Comparison of ENCODE assay signal across 18 cellular contexts in the genomic region with DNA sequence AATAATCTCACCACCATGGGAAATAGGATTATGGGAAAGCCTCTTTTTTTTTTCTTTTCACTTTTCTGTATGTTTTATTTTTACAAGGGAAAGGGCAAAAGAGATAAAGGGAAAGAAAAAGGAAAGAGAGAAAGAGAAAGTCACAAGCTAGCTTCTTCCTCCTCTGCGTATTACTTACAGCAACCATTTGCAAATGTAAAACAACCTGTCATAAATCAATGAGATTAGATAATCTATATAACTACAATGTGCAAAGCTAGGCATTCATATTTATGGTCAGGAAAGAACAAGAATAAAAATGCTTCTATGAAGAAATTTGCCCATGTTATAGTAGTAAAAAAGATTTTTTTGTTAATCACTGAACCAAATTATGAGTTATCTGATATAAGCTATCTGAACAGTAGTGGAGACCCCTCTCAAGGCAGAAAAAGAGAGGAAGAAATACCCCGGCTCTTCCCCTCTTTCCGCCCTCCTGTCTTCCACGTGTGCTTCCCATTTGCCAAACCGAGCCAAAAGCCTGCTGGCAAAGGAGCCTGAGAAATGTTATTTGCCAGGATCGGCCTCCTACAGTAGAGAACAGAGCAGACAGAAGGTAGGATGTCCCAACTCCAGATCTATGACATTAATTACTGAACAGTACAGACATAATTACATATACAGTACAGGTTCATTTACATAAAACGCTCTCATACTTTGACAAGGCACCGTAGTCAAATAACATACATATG. TPM values are rescaled to one million over a fixed set of nuclear protein-coding genes. Genes with fewer than 3 reads are reported as not detected.
DNase-seq lines count a peak whose midpoint lies in the region; ATAC-seq and TF ChIP-seq lines count a peak whose summit lies in the region.
"Had no signal": no experiment of that assay in that cellular context is flagged by ENCODE, and none has a peak within 500 bp of the region (broad histone marks: within the 10 kb centered on the region; RNA-seq: fewer than 3 reads in every experiment).

No MANE protein-coding gene starts in this region.

- H3K4me3 ChIP-seq in right atrium auricular region (no peak overlapping the region), RWPE2 (ENCODE audit: severe bottlenecking) (no peak overlapping the region), fibroblast of the aortic adventitia (ENCODE audit: low read depth, low read length) (no peak overlapping the region), neuronal stem cell (ENCODE audit: low read length in 2 of 2) (no peak overlapping the region)
- no peak overlapping the region for H3K4me3 ChIP-seq in effector memory CD4-positive, alpha-beta T cell (ENCODE audit: insufficient read depth, low read depth, low read length, poor library complexity, severe bottlenecking)
- H3K4me3 ChIP-seq: prostate gland, tibial nerve had no signal

- H4K91ac ChIP-seq in neuronal stem cell (ENCODE audit: low read depth, low read length, poor library complexity) = no peak overlapping the region

- H2AK5ac ChIP-seq in neuronal stem cell (ENCODE audit: low read depth, low read length) = no peak overlapping the region

- peaks cover 0 to 7% of the 10 kb centered on the region in 2 donors for H3K4me1 ChIP-seq in right atrium auricular region
- H3K4me1 ChIP-seq in RWPE2 (ENCODE audit: insufficient read depth, poor library complexity, severe bottlenecking) = peaks cover 44% of the 10 kb centered on the region
- peaks cover 5 to 24% of the 10 kb centered on the region in 2 donors for H3K4me1 ChIP-seq in neuronal stem cell (ENCODE audit: control insufficient read depth in 2 of 2, insufficient read depth in 1 of 2, low read depth in 1 of 2, low read length in 2 of 2)
- no peaks in the 10 kb centered on the region for H3K4me1 ChIP-seq in effector memory CD4-positive, alpha-beta T cell (ENCODE audit: control insufficient read depth, insufficient read depth, low read length, poor library complexity, severe bottlenecking)
- H3K4me1 ChIP-seq: prostate gland had no signal

- H2BK12ac ChIP-seq in neuronal stem cell (ENCODE audit: low read length) = no peak overlapping the region

- no CpG with 5 or more reads among the region's 8 CpGs for WGBS in neuronal stem cell (ENCODE audit: extremely low coverage in 2 of 2, insufficient read length in 2 of 2, insufficient replicate concordance in 1 of 2), 2 donors

- peaks cover 2% of the 10 kb centered on the region for H3K79me1 ChIP-seq in neuronal stem cell (ENCODE audit: low read depth, low read length)

- no peak overlapping the region for H4K8ac ChIP-seq in neuronal stem cell (ENCODE audit: low read depth, low read length)

- no peak overlapping the region for H2AFZ ChIP-seq in neuronal stem cell (ENCODE audit: low read length)

- no peak overlapping the region for H2BK15ac ChIP-seq in neuronal stem cell (ENCODE audit: low read length)

- no peak overlapping the region for H3K4ac ChIP-seq in neuronal stem cell (ENCODE audit: low read length)

- H3K14ac ChIP-seq in neuronal stem cell (ENCODE audit: low read length) = no peak overlapping the region

- DNase-seq in Right ventricle myocardium superior = peak; percentile 30
- DNase-seq in right atrium auricular region (ENCODE audit: low spot score) = no peak
- DNase-seq in RWPE2 (ENCODE audit: low spot score) = no peak
- peak; percentile 46 for DNase-seq in fibroblast of the aortic adventitia (ENCODE audit: low read depth)
- DNase-seq in superior temporal gyrus (ENCODE audit: extremely low spot score) = peak; percentile 21
- no peak for DNase-seq in neuronal stem cell (ENCODE audit: low spot score)
- DNase-seq in effector memory CD4-positive, alpha-beta T cell = no peak
- DNase-seq: activated CD4-positive, CD25-positive, alpha-beta regulatory T cell; activated naive CD4-positive, alpha-beta T cell treated with Interleukin-2 at 50 U/mL for 16 hours; CD8-positive, alpha-beta memory T cell; effector CD8-positive, alpha-beta T cell; MV-4-11; stimulated activated CD4-positive, alpha-beta T cell treated with anti-CD3 and anti-CD28 coated beads, Interleukin-2, amount 100 ng/mL, for 24 hours; stimulated activated CD8-positive, alpha-beta memory T cell treated with anti-CD3 and anti-CD28 coated beads, Interleukin-4, amount 100 ng/mL, for 48 hours; SW 1271 had no signal

- no peak overlapping the region for H3K4me2 ChIP-seq in neuronal stem cell (ENCODE audit: insufficient read depth, low read length, poor library complexity, severe bottlenecking)

- H3K9me3 ChIP-seq in right atrium auricular region = no peaks in the 10 kb centered on the region
- no peaks in the 10 kb centered on the region for H3K9me3 ChIP-seq in RWPE2 (ENCODE audit: severe bottlenecking)
- peaks cover 2% of the 10 kb centered on the region in 2 donors for H3K9me3 ChIP-seq in neuronal stem cell (replicated peaks in 1 of 2; ENCODE audit: control insufficient read depth in 2 of 2, insufficient read depth in 1 of 2, low read depth in 1 of 2, low read length in 2 of 2)
- no peaks in the 10 kb centered on the region for H3K9me3 ChIP-seq in effector memory CD4-positive, alpha-beta T cell (ENCODE audit: control insufficient read depth, low read length)
- H3K9me3 ChIP-seq: prostate gland, tibial nerve had no signal

- intact Hi-C loops in Right ventricle myocardium superior (cut with DNase I) = no loop called here

- no peaks in the 10 kb centered on the region for H3K27me3 ChIP-seq in right atrium auricular region
- H3K27me3 ChIP-seq in RWPE2 (ENCODE audit: insufficient read depth, poor library complexity, severe bottlenecking) = no peaks in the 10 kb centered on the region
- H3K27me3 ChIP-seq in neuronal stem cell (ENCODE audit: control insufficient read depth in 3 of 3, insufficient read depth in 3 of 3, low read depth in 1 of 3, low read length in 3 of 3) = no peaks in the 10 kb centered on the region
- no peaks in the 10 kb centered on the region for H3K27me3 ChIP-seq in effector memory CD4-positive, alpha-beta T cell (replicated peaks; ENCODE audit: control insufficient read depth, insufficient read depth, low read length, poor library complexity, severe bottlenecking)
- H3K27me3 ChIP-seq: tibial nerve had no signal

- no peak overlapping the region for H3K18ac ChIP-seq in neuronal stem cell (ENCODE audit: low read length)

- H3K23ac ChIP-seq in neuronal stem cell (ENCODE audit: low read depth, low read length, poor library complexity) = no peak overlapping the region

- H3K36me3 ChIP-seq in right atrium auricular region (no peaks in the 10 kb centered on the region), RWPE2 (ENCODE audit: low read depth) (no peaks in the 10 kb centered on the region), neuronal stem cell (replicated peaks in 1 of 2; ENCODE audit: control insufficient read depth in 2 of 2, insufficient read depth in 2 of 2, low read length in 2 of 2) (no peaks in the 10 kb centered on the region)
- H3K36me3 ChIP-seq in effector memory CD4-positive, alpha-beta T cell (ENCODE audit: control insufficient read depth, insufficient read depth, low read length) = no peaks in the 10 kb centered on the region
- H3K36me3 ChIP-seq: prostate gland, tibial nerve had no signal

- ATAC-seq in Right ventricle myocardium superior (ENCODE audit: poor library complexity) = peak; percentile 45
- no peak for ATAC-seq in RWPE2 (ENCODE audit: low read depth)
- no peak for ATAC-seq in GM18519 (IDR thresholded peaks at IDR 0.05; ENCODE audit: low FRiP score, unreplicated experiment)

- no peak overlapping the region for H2BK120ac ChIP-seq in neuronal stem cell (ENCODE audit: low read depth, low read length)

- no peak overlapping the region for H2BK5ac ChIP-seq in neuronal stem cell (ENCODE audit: low read length)

- no peak overlapping the region for H3K9ac ChIP-seq in neuronal stem cell (ENCODE audit: low read depth, low read length, poor library complexity)

- TF ChIP-seq CTCF in right atrium auricular region (IDR thresholded peaks at IDR 0.05) (no peak), RWPE2 (IDR thresholded peaks at IDR 0.05; ENCODE audit: poor library complexity, severe bottlenecking) (no peak), fibroblast of the aortic adventitia (IDR thresholded peaks at IDR 0.05; ENCODE audit: insufficient read depth, low read length) (no peak)

- H3K27ac ChIP-seq in right atrium auricular region (no peak overlapping the region), RWPE2 (ENCODE audit: poor library complexity, severe bottlenecking) (peak overlapping the region; percentile 89), neuronal stem cell (replicated peaks; ENCODE audit: low read length) (no peak overlapping the region)
- no peak overlapping the region for H3K27ac ChIP-seq in effector memory CD4-positive, alpha-beta T cell (ENCODE audit: insufficient read depth, low read length, poor library complexity, severe bottlenecking)
- H3K27ac ChIP-seq: prostate gland had no signal

RNA-seq across cellular contexts. Expression of gene ARHGAP32, which starts 50.2 kb away (rescaled TPM):
- total RNA-seq in Right ventricle myocardium superior (5.7 TPM), right atrium auricular region (10 to 100 TPM in 1 of 2 donors, 1 to 10 TPM in 1; 5.2 to 10.5 TPM), fibroblast of the aortic adventitia (ENCODE audit: low replicate concordance) (18.1 and 20.1 TPM in 2 replicates)
- polyA plus RNA-seq in neuronal stem cell (2013, experiment 1 of 2) = 9.0 TPM
- polyA plus RNA-seq in neuronal stem cell (2013, experiment 2 of 2) = 9.1 TPM

Comparison
In these comparisons a context has a peak if more than half of its experiments do, and no peak if none do; other contexts are left out.
1. DNase-seq: peak in Right ventricle myocardium superior (single experiment), fibroblast of the aortic adventitia (single experiment) and superior temporal gyrus (single experiment); none in right atrium auricular region (single experiment), RWPE2 (single experiment), neuronal stem cell (single experiment) and effector memory CD4-positive, alpha-beta T cell (0 of 3).